In genomic region chr2:159064446-159065301, GRCh38 we compare ENCODE assay signal across 10 cellular contexts.
A peak's percentile ranks its signal among the peaks of the same experiment; 100 is the strongest.
DNase-seq lines count a peak whose midpoint lies in the region; ATAC-seq and TF ChIP-seq lines count a peak whose summit lies in the region.
"Had no signal": no experiment of that assay in that cellular context is flagged by ENCODE, and none has a peak within 500 bp of the region (broad histone marks: within the 10 kb centered on the region; RNA-seq: fewer than 3 reads in every experiment).

No MANE protein-coding gene starts in this region.

- WGBS in esophagus muscularis mucosa = 69% methylated on average over 5 of the region's 5 CpGs

- H3K36me3 ChIP-seq in NT2/D1 (ENCODE audit: insufficient read depth, insufficient read length, low read length) (peaks cover 17% of the 10 kb centered on the region), esophagus muscularis mucosa (peaks cover 0 to 8% (median 0%) of the 10 kb centered on the region in 4 donors)
- H3K36me3 ChIP-seq: ovary had no signal

- peak overlapping the region; percentile 59 to 78 (median 66) for H3K27ac ChIP-seq in esophagus muscularis mucosa (replicated peaks in 1 of 4)
- H3K27ac ChIP-seq: ovary had no signal

- ATAC-seq in GM18907 (IDR thresholded peaks at IDR 0.05; ENCODE audit: unreplicated experiment) (no peak), GM21360 (IDR thresholded peaks at IDR 0.05; ENCODE audit: unreplicated experiment) (no peak)

- peak overlapping the region; percentile 25 for H3K4me3 Mint-ChIP-seq in neural crest cell

- H3K9me3 Mint-ChIP-seq in neural crest cell = no peaks in the 10 kb centered on the region

- H3K9me3 ChIP-seq in NT2/D1 (ENCODE audit: insufficient read depth, low read length) (no peaks in the 10 kb centered on the region), esophagus muscularis mucosa (no peaks in the 10 kb centered on the region)
- H3K9me3 ChIP-seq: ovary had no signal

- TF ChIP-seq CTCF in esophagus muscularis mucosa (IDR thresholded peaks at IDR 0.05) (no peak), neural crest cell (conservative IDR thresholded peaks at IDR 0.05) (no peak)

- intact Hi-C loops in esophagus muscularis mucosa (cut with DNase I) = no loop called here

- peaks cover 38% of the 10 kb centered on the region for H3K4me1 Mint-ChIP-seq in neural crest cell

- no peak for TF ChIP-seq POLR2A in esophagus muscularis mucosa (IDR thresholded peaks at IDR 0.05; ENCODE audit: low read depth)

- DNase-seq in ELF-1 (ENCODE audit: low read depth, low spot score) = peak; percentile 71
- peak; percentile 18 for DNase-seq in NT2/D1 (ENCODE audit: low read depth, low spot score)
- DNase-seq in esophagus muscularis mucosa (ENCODE audit: extremely low spot score) = no peak
- no peak for DNase-seq in neural crest cell (ENCODE audit: low read depth, low spot score)
- DNase-seq in SKM-1 (lab: John Stamatoyannopoulos, UW; ENCODE audit: unreplicated experiment) = no peak
- no peak for DNase-seq in T-helper 2 cell
- DNase-seq: DMS153, ovary had no signal

- H3K4me1 ChIP-seq in NT2/D1 (ENCODE audit: insufficient read depth, insufficient read length) = peaks cover 5% of the 10 kb centered on the region
- H3K4me1 ChIP-seq in esophagus muscularis mucosa = peaks cover 32 to 66% (median 64%) of the 10 kb centered on the region in 4 donors

- TF ChIP-seq EP300 in esophagus muscularis mucosa (IDR thresholded peaks at IDR 0.05) = no peak

- no peak overlapping the region for H3K9ac ChIP-seq in NT2/D1 (ENCODE audit: insufficient read length, low read depth)

- H3K4me3 ChIP-seq in NT2/D1 (ENCODE audit: insufficient read length, low read depth) (no peak overlapping the region), esophagus muscularis mucosa (no peak overlapping the region)
- H3K4me3 ChIP-seq: ovary had no signal

- no peaks in the 10 kb centered on the region for H3K36me3 Mint-ChIP-seq in neural crest cell (ENCODE audit: low read depth)

- H3K27me3 ChIP-seq in NT2/D1 (ENCODE audit: insufficient read depth, insufficient read length) = no peaks in the 10 kb centered on the region
- H3K27me3 ChIP-seq in esophagus muscularis mucosa = no peaks in the 10 kb centered on the region
- H3K27me3 ChIP-seq: ovary had no signal

- no peaks in the 10 kb centered on the region for H3K27me3 Mint-ChIP-seq in neural crest cell (ENCODE audit: low read depth)

- H3K27ac Mint-ChIP-seq in neural crest cell (ENCODE audit: unreplicated experiment) = peak overlapping the region; percentile 81

Comparison
In these comparisons a context has a peak if more than half of its experiments do, and no peak if none do; other contexts are left out.
1. DNase-seq: peak in ELF-1 (single experiment) and NT2/D1 (single experiment); none in esophagus muscularis mucosa (single experiment), neural crest cell (single experiment), SKM-1 (single experiment) and T-helper 2 cell (0 of 5).